ENCODE assay signal across 8 cellular contexts in genomic region chr1:165857046-165857801, GRCh38. TPM values are rescaled to one million over a fixed set of nuclear protein-coding genes. Genes with fewer than 3 reads are reported as not detected.
DNase-seq lines count a peak whose midpoint lies in the region; ATAC-seq and TF ChIP-seq lines count a peak whose summit lies in the region.

No MANE protein-coding gene starts in this region.

- H3K4me3 Mint-ChIP-seq in activated T-cell treated with anti-CD3 and anti-CD28 coated beads, Interleukin-2, amount 50 U/mL, for 24 hours: no peak overlapping the region

- peaks cover 73% of the 10 kb centered on the region for H3K79me2 ChIP-seq in hepatocyte

- no peak overlapping the region for H3K27ac ChIP-seq in hepatocyte

- peaks cover 30% of the 10 kb centered on the region for H3K4me1 Mint-ChIP-seq in activated T-cell treated with anti-CD3 and anti-CD28 coated beads, Interleukin-2, amount 50 U/mL, for 24 hours (ENCODE audit: low read depth)

- peaks cover 28% of the 10 kb centered on the region for H3K4me1 ChIP-seq in hepatocyte (ENCODE audit: insufficient read depth)

- no peak overlapping the region for H3K27ac Mint-ChIP-seq in activated T-cell treated with anti-CD3 and anti-CD28 coated beads, Interleukin-2, amount 50 U/mL, for 24 hours

- TF ChIP-seq CTCF in hepatocyte (IDR thresholded peaks at IDR 0.05; ENCODE audit: poor library complexity): no peak

- no peaks in the 10 kb centered on the region for H3K36me3 ChIP-seq in hepatocyte (replicated peaks; ENCODE audit: insufficient read depth, low read depth)

- peaks cover 19% of the 10 kb centered on the region for H3K36me3 Mint-ChIP-seq in activated T-cell treated with anti-CD3 and anti-CD28 coated beads, Interleukin-2, amount 50 U/mL, for 24 hours (ENCODE audit: low read depth)

- WGBS in hepatocyte (ENCODE audit: low lambda C conversion rate, missing lambda C conversion rate): 91% methylated on average over 8 of the region's 8 CpGs

- no peak overlapping the region for H3K4me2 ChIP-seq in hepatocyte

- no peaks in the 10 kb centered on the region for H3K9me3 Mint-ChIP-seq in activated T-cell treated with anti-CD3 and anti-CD28 coated beads, Interleukin-2, amount 50 U/mL, for 24 hours

- DNase-seq in Kasumi-1 (lab: John Stamatoyannopoulos, UW) (peak; percentile 27 to 32), hepatocyte (ENCODE audit: low spot score) (peak; percentile 14), NCI-H1436 treated with DMSO at 0.1 percent for 48 hours (lab: John Stamatoyannopoulos, UW) (no peak), NCI-H1417 (lab: John Stamatoyannopoulos, UW) (no peak), NCI-H2107 treated with DMSO at 0.1 percent for 48 hours (lab: John Stamatoyannopoulos, UW; ENCODE audit: unreplicated experiment) (no peak)
- DNase-seq in activated T-cell treated with anti-CD3 and anti-CD28 coated beads, Interleukin-2, amount 50 U/mL, for 24 hours: no peak

- no peaks in the 10 kb centered on the region for H3K9me2 ChIP-seq in hepatocyte (replicated peaks; ENCODE audit: insufficient read depth)

- no peaks in the 10 kb centered on the region for H4K20me1 ChIP-seq in hepatocyte (ENCODE audit: insufficient read depth, poor library complexity, severe bottlenecking)

- no peak overlapping the region for H3K4me3 ChIP-seq in hepatocyte

- H3K9me3 ChIP-seq in hepatocyte (ENCODE audit: low read depth): no peaks in the 10 kb centered on the region

- H2AFZ ChIP-seq in hepatocyte: no peak overlapping the region

- ATAC-seq in GM18502 (IDR thresholded peaks at IDR 0.05; ENCODE audit: poor library complexity, unreplicated experiment) (peak; percentile 67), GM21786 (IDR thresholded peaks at IDR 0.05; ENCODE audit: unreplicated experiment) (peak; percentile 89)

- no peaks in the 10 kb centered on the region for H3K27me3 Mint-ChIP-seq in activated T-cell treated with anti-CD3 and anti-CD28 coated beads, Interleukin-2, amount 50 U/mL, for 24 hours

- H3K27me3 ChIP-seq in hepatocyte: no peaks in the 10 kb centered on the region

RNA-seq across cellular contexts. Expression of gene UCK2, which starts 29.8 kb away (rescaled TPM):
- total RNA-seq in hepatocyte: 15.7 and 20.9 TPM in 2 replicates
- polyA plus RNA-seq in hepatocyte: 22.2 and 27.9 TPM in 2 replicates

Comparison
In these comparisons a context has a peak if more than half of its experiments do, and no peak if none do; other contexts are left out.
1. DNase-seq: peak in Kasumi-1 (2 of 2) and hepatocyte (single experiment); none in NCI-H1436 treated with DMSO at 0.1 percent for 48 hours (single experiment), NCI-H1417 (0 of 3), NCI-H2107 treated with DMSO at 0.1 percent for 48 hours (single experiment) and activated T-cell treated with anti-CD3 and anti-CD28 coated beads, Interleukin-2, amount 50 U/mL, for 24 hours (single experiment).